Comparison of ENCODE assay signal across 2 cellular contexts in the genomic region with DNA sequence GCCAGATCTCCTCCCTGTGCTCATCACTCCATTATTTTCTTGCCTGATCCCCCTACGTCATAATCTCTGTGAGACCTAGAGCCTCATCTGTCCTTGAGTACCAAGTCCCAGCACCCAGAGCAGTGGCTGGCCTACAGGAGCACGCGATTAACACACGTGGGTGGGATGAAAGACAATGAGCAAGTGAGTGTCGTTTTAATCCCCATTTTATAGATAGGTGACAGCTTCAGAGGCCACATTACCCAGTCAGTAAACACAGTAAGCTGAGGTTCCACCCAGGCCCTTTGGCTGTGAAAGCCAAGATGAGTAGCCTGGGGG.
TF ChIP-seq lines count a peak whose summit lies in the region.

No MANE protein-coding gene starts in this region.

TF ChIP-seq in A549, 52 proteins besides CTCF, POLR2A, EP300 and RAD21:
- TF ChIP-seq MAZ (IDR thresholded peaks at IDR 0.05; ENCODE audit: borderline replicate concordance, low read depth, low read length), result no peak
- no peak for TF ChIP-seq NFE2L2 (conservative IDR thresholded peaks at IDR 0.05; ENCODE audit: low read length)
- TF ChIP-seq PHF8 (IDR thresholded peaks at IDR 0.05; ENCODE audit: borderline replicate concordance, low read depth), result no peak
TF ChIP-seq in A549: peak in this region for 0.

TF ChIP-seq in IMR-90, 13 proteins besides CTCF, POLR2A, EP300 and RAD21:
- TF ChIP-seq CHD1 (IDR thresholded peaks at IDR 0.05; ENCODE audit: low read depth, low read length), result no peak
- no peak for TF ChIP-seq MXI1 (IDR thresholded peaks at IDR 0.05; ENCODE audit: borderline replicate concordance, low read depth, low read length)
- no peak for TF ChIP-seq CEBPB (IDR thresholded peaks at IDR 0.05; ENCODE audit: low read depth, low read length)
- TF ChIP-seq MAFK (IDR thresholded peaks at IDR 0.05; ENCODE audit: low read depth, low read length), result no peak
- TF ChIP-seq, protein P1, sequence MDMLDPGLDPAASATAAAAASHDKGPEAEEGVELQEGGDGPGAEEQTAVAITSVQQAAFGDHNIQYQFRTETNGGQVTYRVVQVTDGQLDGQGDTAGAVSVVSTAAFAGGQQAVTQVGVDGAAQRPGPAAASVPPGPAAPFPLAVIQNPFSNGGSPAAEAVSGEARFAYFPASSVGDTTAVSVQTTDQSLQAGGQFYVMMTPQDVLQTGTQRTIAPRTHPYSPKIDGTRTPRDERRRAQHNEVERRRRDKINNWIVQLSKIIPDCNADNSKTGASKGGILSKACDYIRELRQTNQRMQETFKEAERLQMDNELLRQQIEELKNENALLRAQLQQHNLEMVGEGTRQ (IDR thresholded peaks at IDR 0.05; ENCODE audit: low read depth, low read length), result no peak
- no peak for TF ChIP-seq NFE2L2 (IDR thresholded peaks at IDR 0.05; ENCODE audit: low read depth, low read length)
- TF ChIP-seq RCOR1 (IDR thresholded peaks at IDR 0.05; ENCODE audit: insufficient replicate concordance, low read length), result no peak
- TF ChIP-seq SMC3 (IDR thresholded peaks at IDR 0.05; ENCODE audit: low read depth, low read length), result no peak
- no peak for TF ChIP-seq FOS (IDR thresholded peaks at IDR 0.05; ENCODE audit: low read depth, low read length)
- no peak for TF ChIP-seq RFX5 (IDR thresholded peaks at IDR 0.05; ENCODE audit: low read depth, low read length)
- TF ChIP-seq, protein P2, sequence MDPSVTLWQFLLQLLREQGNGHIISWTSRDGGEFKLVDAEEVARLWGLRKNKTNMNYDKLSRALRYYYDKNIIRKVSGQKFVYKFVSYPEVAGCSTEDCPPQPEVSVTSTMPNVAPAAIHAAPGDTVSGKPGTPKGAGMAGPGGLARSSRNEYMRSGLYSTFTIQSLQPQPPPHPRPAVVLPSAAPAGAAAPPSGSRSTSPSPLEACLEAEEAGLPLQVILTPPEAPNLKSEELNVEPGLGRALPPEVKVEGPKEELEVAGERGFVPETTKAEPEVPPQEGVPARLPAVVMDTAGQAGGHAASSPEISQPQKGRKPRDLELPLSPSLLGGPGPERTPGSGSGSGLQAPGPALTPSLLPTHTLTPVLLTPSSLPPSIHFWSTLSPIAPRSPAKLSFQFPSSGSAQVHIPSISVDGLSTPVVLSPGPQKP (IDR thresholded peaks at IDR 0.05; ENCODE audit: borderline replicate concordance, low read depth, low read length), result no peak
- no peak for TF ChIP-seq BHLHE40 (IDR thresholded peaks at IDR 0.05; ENCODE audit: low read depth, low read length)
- no peak for TF ChIP-seq MAZ (IDR thresholded peaks at IDR 0.05; ENCODE audit: borderline replicate concordance, low read depth, low read length)
